In the genomic region with DNA sequence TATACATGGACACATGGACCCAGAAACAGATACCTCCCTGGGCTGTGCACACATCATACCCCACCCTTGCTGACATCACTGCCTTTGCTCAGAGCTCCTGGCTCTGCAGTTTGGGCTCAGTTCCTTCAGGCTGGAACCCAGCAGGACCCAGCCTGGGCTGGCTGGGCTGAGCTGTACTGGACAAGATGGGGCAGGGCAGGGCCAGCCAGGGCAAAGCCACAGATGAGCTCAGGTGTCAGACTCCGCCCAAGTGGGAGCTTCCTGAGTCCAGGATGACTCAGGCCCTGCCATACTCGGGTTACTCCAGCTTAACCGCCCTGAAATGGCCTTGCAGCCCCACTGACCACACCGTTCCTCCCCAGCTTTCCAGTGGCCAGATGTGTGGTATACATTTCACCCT, we compare ENCODE assay signal across 11 cellular contexts.
DNase-seq lines count a peak whose midpoint lies in the region; ATAC-seq, FAIRE-seq and TF ChIP-seq lines count a peak whose summit lies in the region.
"Had no signal": no experiment of that assay in that cellular context is flagged by ENCODE, and none has a peak within 500 bp of the region (broad histone marks: within the 10 kb centered on the region; RNA-seq: fewer than 3 reads in every experiment).

No MANE protein-coding gene starts in this region.

- peak overlapping the region; percentile 20; the same call in 1 of the 2 replicates for H3K4me2 ChIP-seq in HepG2 (ENCODE audit: low read depth, low read length)

- no peaks in the 10 kb centered on the region for H4K20me1 ChIP-seq in HepG2 (ENCODE audit: insufficient read depth, low read length)

- TF ChIP-seq CTCF in HepG2 (CRISPR knock-in tag; IDR thresholded peaks at IDR 0.05): no peak
- TF ChIP-seq CTCF in right lobe of liver (IDR thresholded peaks at IDR 0.05): no peak
- no peak for TF ChIP-seq CTCF in left ventricle myocardium inferior (IDR thresholded peaks at IDR 0.05; ENCODE audit: borderline replicate concordance)

- TF ChIP-seq POLR2A in HepG2 (IDR thresholded peaks at IDR 0.05; ENCODE audit: insufficient read depth in 1 of 2, low read depth in 2 of 2, low read length in 2 of 2) (no peak), right lobe of liver (IDR thresholded peaks at IDR 0.05) (no peak)

- no peak for FAIRE-seq in HepG2 (lab: Jason Lieb, UNC)

- H3K79me2 ChIP-seq in HepG2 (ENCODE audit: insufficient read depth, low read length): no peaks in the 10 kb centered on the region

- H3K27me3 ChIP-seq in HepG2 (ENCODE audit: control insufficient read depth in 1 of 2, insufficient read depth in 2 of 2, low read length in 2 of 2) (no peaks in the 10 kb centered on the region), right lobe of liver (no peaks in the 10 kb centered on the region), left ventricle myocardium inferior (ENCODE audit: low read depth) (no peaks in the 10 kb centered on the region), aorta (ENCODE audit: control insufficient read depth in 1 of 2, insufficient read depth in 2 of 2, low read length in 1 of 2) (peaks cover 0 to 4% of the 10 kb centered on the region in 2 donors)
- H3K27me3 ChIP-seq: heart left ventricle had no signal

- H3K36me3 ChIP-seq in HepG2 (replicated peaks in 1 of 2; ENCODE audit: control insufficient read depth in 1 of 2, insufficient read depth in 2 of 2, low read length in 2 of 2) (no peaks in the 10 kb centered on the region), right lobe of liver (no peaks in the 10 kb centered on the region), left ventricle myocardium inferior (no peaks in the 10 kb centered on the region), aorta (ENCODE audit: control insufficient read depth in 1 of 2, insufficient read depth in 2 of 2, low read length in 1 of 2) (no peaks in the 10 kb centered on the region)
- H3K36me3 ChIP-seq: heart left ventricle had no signal

- in situ Hi-C loops in HepG2 (cut with HindIII; ENCODE audit: extremely low pct_ligation_motif_present, low pct_unique_long_range_greater_than_20kb): no loop called here

- no peak overlapping the region for H2AFZ ChIP-seq in HepG2 (ENCODE audit: low read length)

- H3K4me1 Mint-ChIP-seq in activated naive CD8-positive, alpha-beta T cell treated with anti-CD3 and anti-CD28 coated beads for 36 hours: no peaks in the 10 kb centered on the region

- H3K27ac Mint-ChIP-seq in activated naive CD8-positive, alpha-beta T cell treated with anti-CD3 and anti-CD28 coated beads for 36 hours: no peak overlapping the region
- H3K27ac Mint-ChIP-seq: natural killer cell treated with Interleukin-12 subunit alpha and Interleukin-12 subunit beta and Interleukin-15 and Interleukin-18, amount 100 ng/mL, for 72 hours had no signal

- intact Hi-C loops in HepG2 (cut with micrococcal nuclease; ENCODE audit: unreplicated experiment): no loop called here
- intact Hi-C loops in right lobe of liver (cut with DNase I): no loop called here
- intact Hi-C loops in left ventricle myocardium inferior (cut with micrococcal nuclease): no loop called here
- intact Hi-C loops in aorta (cut with DNase I): no loop called here

- H3K4me1 ChIP-seq in HepG2 (ENCODE audit: insufficient read depth, low read length) (peaks cover 22% of the 10 kb centered on the region), right lobe of liver (no peaks in the 10 kb centered on the region), left ventricle myocardium inferior (no peaks in the 10 kb centered on the region), aorta (ENCODE audit: control insufficient read depth in 1 of 2, insufficient read depth in 2 of 2, low read length in 2 of 2) (peaks cover 0 to 3% of the 10 kb centered on the region in 2 donors)

- DNase-seq in HepG2 (ENCODE audit: low spot score) (peak; percentile 51), right lobe of liver (no peak), SW480 (ENCODE audit: low spot score) (peak; percentile 82), left ventricle myocardium inferior (peak; percentile 16), aorta (no peak), NCI-H1092 (lab: John Stamatoyannopoulos, UW) (no peak)
- DNase-seq in activated naive CD8-positive, alpha-beta T cell treated with anti-CD3 and anti-CD28 coated beads for 36 hours: no peak
- DNase-seq: amygdala, heart left ventricle had no signal

- no peak for TF ChIP-seq EP300 in HepG2 (IDR thresholded peaks at IDR 0.05; ENCODE audit: low read depth in 2 of 2, low read length in 2 of 2)
- TF ChIP-seq EP300 in HepG2 (CRISPR knock-in tag; IDR thresholded peaks at IDR 0.05; ENCODE audit: borderline replicate concordance): no peak

- peak; percentile 98 for ATAC-seq in HepG2
- ATAC-seq in right lobe of liver: no peak
- peak; percentile 32 for ATAC-seq in aorta (ENCODE audit: low FRiP score)
- no peak for ATAC-seq in GM18511 (IDR thresholded peaks at IDR 0.05; ENCODE audit: unreplicated experiment)
- ATAC-seq: natural killer cell treated with Interleukin-12 subunit alpha and Interleukin-12 subunit beta and Interleukin-15 and Interleukin-18, amount 100 ng/mL, for 72 hours had no signal

- CTCF ChIA-PET in HepG2 (lab: Yijun Ruan, JAX; ENCODE audit: low intra/inter-chr PET ratio, low total read pairs): no interaction called here

- H3K4me3 ChIP-seq in HepG2 (replicated peaks in 1 of 3; ENCODE audit: insufficient read depth in 1 of 3, low read depth in 2 of 3, low read length in 3 of 3) (no peak overlapping the region), right lobe of liver (no peak overlapping the region), left ventricle myocardium inferior (no peak overlapping the region), aorta (ENCODE audit: low read length in 2 of 2) (no peak overlapping the region)
- H3K4me3 ChIP-seq: heart left ventricle had no signal

- no CpG with 5 or more reads among the region's 4 CpGs for WGBS in HepG2 (ENCODE audit: low lambda C conversion rate)
- WGBS in right lobe of liver (ENCODE audit: insufficient coverage, low coverage, low lambda C conversion rate, missing lambda C conversion rate): 72% methylated on average over 3 of the region's 4 CpGs
- WGBS in aorta, 2 donors: 97 to 100% methylated on average over 4 of the region's 4 CpGs

- BruUV-seq in HepG2 (replicated peaks; lab: Mats Ljungman, UMichigan): no TSS peak

- no peak overlapping the region for H3K9ac ChIP-seq in HepG2 (ENCODE audit: insufficient read depth, low read depth, low read length)

- H3K27ac ChIP-seq in HepG2 (ENCODE audit: extremely low read length, insufficient read depth, low read length) (no peak overlapping the region), right lobe of liver (no peak overlapping the region), left ventricle myocardium inferior (replicated peaks) (no peak overlapping the region), aorta (ENCODE audit: low read depth in 1 of 2, low read length in 2 of 2) (no peak overlapping the region)
- H3K27ac ChIP-seq: heart left ventricle had no signal

- H3K4me3 Mint-ChIP-seq in activated naive CD8-positive, alpha-beta T cell treated with anti-CD3 and anti-CD28 coated beads for 36 hours: no peak overlapping the region
- H3K4me3 Mint-ChIP-seq: natural killer cell treated with Interleukin-12 subunit alpha and Interleukin-12 subunit beta and Interleukin-15 and Interleukin-18, amount 100 ng/mL, for 72 hours had no signal

- POLR2A ChIA-PET in HepG2 (lab: Yijun Ruan, JAX): interaction anchor here (1.4 kb wide), 1 partner anchor 53 kb away, joined by 8 read pairs; no protein-coding TSS in a partner anchor

- TF ChIP-seq RAD21 in HepG2 (CRISPR knock-in tag; IDR thresholded peaks at IDR 0.05): no peak

- H3K9me3 Mint-ChIP-seq in activated naive CD8-positive, alpha-beta T cell treated with anti-CD3 and anti-CD28 coated beads for 36 hours: no peaks in the 10 kb centered on the region

- no peaks in the 10 kb centered on the region for H3K36me3 Mint-ChIP-seq in activated naive CD8-positive, alpha-beta T cell treated with anti-CD3 and anti-CD28 coated beads for 36 hours
- H3K36me3 Mint-ChIP-seq: natural killer cell treated with Interleukin-12 subunit alpha and Interleukin-12 subunit beta and Interleukin-15 and Interleukin-18, amount 100 ng/mL, for 72 hours had no signal

- H3K9me3 ChIP-seq in HepG2 (ENCODE audit: low read length) (no peaks in the 10 kb centered on the region), right lobe of liver (no peaks in the 10 kb centered on the region), left ventricle myocardium inferior (replicated peaks) (no peaks in the 10 kb centered on the region), aorta (ENCODE audit: control insufficient read depth, low read length) (no peaks in the 10 kb centered on the region)
- H3K9me3 ChIP-seq: heart left ventricle had no signal

- H3K27me3 Mint-ChIP-seq in activated naive CD8-positive, alpha-beta T cell treated with anti-CD3 and anti-CD28 coated beads for 36 hours: no peaks in the 10 kb centered on the region
- H3K27me3 Mint-ChIP-seq: natural killer cell treated with Interleukin-12 subunit alpha and Interleukin-12 subunit beta and Interleukin-15 and Interleukin-18, amount 100 ng/mL, for 72 hours had no signal

TF ChIP-seq in HepG2, 621 proteins besides CTCF, POLR2A, EP300 and RAD21 (continues in another document):
- TF ChIP-seq SP5 (CRISPR knock-in tag; IDR thresholded peaks at IDR 0.05; ENCODE audit: borderline replicate concordance, low read depth): 0 out of 2 replicates have a peak, but pooled peaks have one; percentile 18
- TF ChIP-seq SIX4 (CRISPR knock-in tag; IDR thresholded peaks at IDR 0.05): peak; percentile 78; the same call in 1 of the 2 replicates
- TF ChIP-seq, protein P1, sequence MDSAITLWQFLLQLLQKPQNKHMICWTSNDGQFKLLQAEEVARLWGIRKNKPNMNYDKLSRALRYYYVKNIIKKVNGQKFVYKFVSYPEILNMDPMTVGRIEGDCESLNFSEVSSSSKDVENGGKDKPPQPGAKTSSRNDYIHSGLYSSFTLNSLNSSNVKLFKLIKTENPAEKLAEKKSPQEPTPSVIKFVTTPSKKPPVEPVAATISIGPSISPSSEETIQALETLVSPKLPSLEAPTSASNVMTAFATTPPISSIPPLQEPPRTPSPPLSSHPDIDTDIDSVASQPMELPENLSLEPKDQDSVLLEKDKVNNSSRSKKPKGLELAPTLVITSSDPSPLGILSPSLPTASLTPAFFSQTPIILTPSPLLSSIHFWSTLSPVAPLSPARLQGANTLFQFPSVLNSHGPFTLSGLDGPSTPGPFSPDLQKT (CRISPR knock-in tag; IDR thresholded peaks at IDR 0.05; ENCODE audit: borderline replicate concordance): no peak

Comparison
In these comparisons a context has a peak if more than half of its experiments do, and no peak if none do; other contexts are left out.
1. ATAC-seq: peak in HepG2 (single experiment) and aorta (single experiment); none in right lobe of liver (0 of 4) and GM18511 (single experiment).
2. DNase-seq: peak in HepG2 (single experiment), SW480 (single experiment) and left ventricle myocardium inferior (single experiment); none in right lobe of liver (0 of 3), aorta (0 of 2), NCI-H1092 (single experiment) and activated naive CD8-positive, alpha-beta T cell treated with anti-CD3 and anti-CD28 coated beads for 36 hours (single experiment).